Comparison of ENCODE assay signal across 2 cellular contexts in genomic region chr6:170159040-170159965, GRCh38.
TF ChIP-seq lines count a peak whose summit lies in the region.

No MANE protein-coding gene starts in this region.

TF ChIP-seq in HCT116, 20 proteins besides CTCF, POLR2A, EP300 and RAD21 (continued from another document):
- TF ChIP-seq ZBTB33 (IDR thresholded peaks at IDR 0.05; ENCODE audit: extremely low read depth, insufficient replicate concordance, low read length), result no peak
- TF ChIP-seq EZH2phosphoT487 (IDR thresholded peaks at IDR 0.05; ENCODE audit: borderline replicate concordance), result no peak

TF ChIP-seq in SK-N-SH, 30 proteins besides CTCF, POLR2A, EP300 and RAD21 (continued from another document):
- no peak for TF ChIP-seq EZH2phosphoT487 (IDR thresholded peaks at IDR 0.05; ENCODE audit: borderline replicate concordance, low read depth)
TF ChIP-seq in SK-N-SH: peak in this region for 0.
